ENCODE assay signal across 28 cellular contexts in the genomic region with DNA sequence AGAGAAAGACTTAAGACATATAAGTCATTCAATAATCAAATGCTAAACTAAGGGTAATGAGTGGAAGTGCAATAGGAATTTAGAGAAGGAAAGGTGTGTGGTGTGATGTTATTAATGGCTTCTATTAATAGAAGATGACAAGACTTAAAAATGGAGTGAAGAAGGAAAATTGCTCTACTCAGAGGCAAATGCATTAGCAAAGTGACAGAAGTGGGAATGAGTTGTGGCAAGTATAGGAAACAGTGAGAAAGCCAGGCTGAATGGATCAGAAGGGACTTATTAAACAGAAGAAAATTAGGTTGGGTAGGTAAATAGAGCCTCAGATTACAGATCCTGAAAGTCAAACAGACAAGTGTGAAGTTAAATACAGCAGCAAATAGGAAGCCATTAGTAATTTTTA.
"Had no signal": no experiment of that assay in that cellular context is flagged by ENCODE, and none has a peak within 500 bp of the region (broad histone marks: within the 10 kb centered on the region; RNA-seq: fewer than 3 reads in every experiment).

No MANE protein-coding gene starts in this region.

- H3K27me3 ChIP-seq: dorsolateral prefrontal cortex, esophagus muscularis mucosa, foreskin keratinocyte, gastroesophageal sphincter, heart right ventricle, neutrophil, pancreas, right atrium auricular region, stomach, thyroid gland, vagina had no signal

- DNase-seq: dorsolateral prefrontal cortex; effector CD4-positive, alpha-beta T cell; foreskin keratinocyte; heart right ventricle; hypothalamus; immature natural killer cell; left ventricle myocardium superior; lower lobe of right lung; natural killer cell; pancreas; stimulated activated CD4-positive, alpha-beta T cell treated with anti-CD3 and anti-CD28 coated beads, Interleukin-12 subunit alpha, Interleukin-12 subunit beta, amount 100 ng/mL, for 4 hours; stimulated activated CD4-positive, alpha-beta T cell treated with anti-CD3 and anti-CD28 coated beads, Interleukin-1b, Interleukin-23, amount 100 ng/mL, for 48 hours; stimulated activated CD4-positive, alpha-beta T cell treated with anti-CD3 and anti-CD28 coated beads, Interleukin-4, amount 100 ng/mL, for 1 hour; stimulated activated CD8-positive, alpha-beta memory T cell treated with anti-CD3 and anti-CD28 coated beads, Interleukin-4, amount 100 ng/mL, for 48 hours; stimulated activated naive CD4-positive, alpha-beta T cell treated with Interleukin-2 at 50 U/mL for 16 hours; stomach; thyroid gland; trophoblast cell had no signal

- H3K4me2 ChIP-seq: smooth muscle cell had no signal

- H3K4me3 ChIP-seq: dorsolateral prefrontal cortex, esophagus muscularis mucosa, gastroesophageal sphincter, heart right ventricle, lower lobe of right lung, pancreas, right atrium auricular region, smooth muscle cell, stomach, thyroid gland, vagina had no signal

- H3K4me3 Mint-ChIP-seq: immature natural killer cell, natural killer cell, neural crest cell had no signal

- H3K9me3 Mint-ChIP-seq: immature natural killer cell, natural killer cell, neural crest cell had no signal

- H3K36me3 Mint-ChIP-seq: natural killer cell had no signal

- H3K27ac Mint-ChIP-seq: immature natural killer cell, progenitor cell of endocrine pancreas had no signal

- H3K9me3 ChIP-seq: esophagus muscularis mucosa, gastroesophageal sphincter, heart right ventricle, lower lobe of right lung, neutrophil, pancreas, right atrium auricular region, stomach, thyroid gland, vagina had no signal

- H3K27ac ChIP-seq: dorsolateral prefrontal cortex, esophagus muscularis mucosa, foreskin keratinocyte, gastroesophageal sphincter, heart right ventricle, lower lobe of right lung, neutrophil, pancreas, right atrium auricular region, stomach, thyroid gland, vagina had no signal

- H3K4me1 ChIP-seq: foreskin keratinocyte had no signal

- H3K27me3 Mint-ChIP-seq: progenitor cell of endocrine pancreas had no signal

- FAIRE-seq: colon, endothelial cell of umbilical vein, pancreas had no signal

- H3K36me3 ChIP-seq: pancreas had no signal
